Comparison of ENCODE assay signal across 8 cellular contexts in the genomic region with DNA sequence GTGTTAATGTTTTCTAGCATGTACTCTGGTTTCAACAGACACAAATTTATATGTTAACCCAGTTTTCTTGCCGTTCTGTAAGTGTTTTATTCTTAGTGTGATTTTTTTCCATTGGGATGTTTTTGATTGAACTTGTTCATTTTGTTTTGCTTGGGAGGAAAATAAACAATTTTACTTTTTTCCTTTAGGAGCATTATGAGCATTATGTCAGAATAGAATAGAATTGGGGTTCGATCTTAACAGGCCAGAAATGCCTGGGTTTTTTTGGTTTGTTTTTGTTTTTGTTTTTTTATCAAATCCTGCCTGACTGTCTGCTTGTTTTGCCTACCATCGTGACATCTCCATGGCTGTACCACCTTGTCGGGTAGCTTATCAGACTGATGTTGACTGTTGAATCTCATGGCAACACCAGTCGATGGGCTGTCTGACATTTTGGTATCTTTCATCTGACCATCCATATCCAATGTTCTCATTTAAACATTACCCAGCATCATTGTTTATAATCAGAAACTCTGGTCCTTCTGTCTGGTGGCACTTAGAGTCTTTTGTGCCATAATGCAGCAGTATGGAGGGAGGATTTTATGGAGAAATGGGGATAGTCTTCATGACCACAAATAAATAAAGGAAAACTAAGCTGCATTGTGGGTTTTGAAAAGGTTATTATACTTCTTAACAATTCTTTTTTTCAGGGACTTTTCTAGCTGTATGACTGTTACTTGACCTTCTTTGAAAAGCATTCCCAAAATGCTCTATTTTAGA. TPM values are rescaled to one million over a fixed set of nuclear protein-coding genes. Genes with fewer than 3 reads are reported as not detected.
DNase-seq lines count a peak whose midpoint lies in the region; ATAC-seq, FAIRE-seq and TF ChIP-seq lines count a peak whose summit lies in the region.

No MANE protein-coding gene starts in this region.

- H3K4me3 ChIP-seq in KMS-11 (IDR thresholded peaks at IDR 0.05; ENCODE audit: insufficient read depth, low read depth, low read length) (no peak overlapping the region), bronchial epithelial cell (ENCODE audit: low read depth, low read length) (peak overlapping the region; percentile 89), mucosa of rectum (ENCODE audit: low read length in 2 of 2) (peak overlapping the region; percentile 96 to 100)

- no peak for DNase-seq in CD4-positive, alpha-beta T cell
- DNase-seq in bronchial epithelial cell (ENCODE audit: low read depth) (peak; percentile 69), islet precursor cell (no peak), cortex of kidney (lab: John Stamatoyannopoulos, UW) (no peak)

- peaks cover 81% of the 10 kb centered on the region for H3K4me1 Mint-ChIP-seq in CD4-positive, alpha-beta T cell (ENCODE audit: low read depth)

- H3K9me3 Mint-ChIP-seq in CD4-positive, alpha-beta T cell, result no peaks in the 10 kb centered on the region

- no peaks in the 10 kb centered on the region for H3K9me3 ChIP-seq in CD4-positive, alpha-beta T cell (ENCODE audit: control insufficient read depth, low read length)
- no peaks in the 10 kb centered on the region for H3K9me3 ChIP-seq in mucosa of rectum (ENCODE audit: control insufficient read depth in 2 of 2, low read length in 2 of 2)

- H3K27me3 ChIP-seq in CD4-positive, alpha-beta T cell (ENCODE audit: control insufficient read depth, insufficient read depth, low read length), result no peaks in the 10 kb centered on the region
- H3K27me3 ChIP-seq in KMS-11 (ENCODE audit: insufficient read depth, low read depth), result no peaks in the 10 kb centered on the region
- H3K27me3 ChIP-seq in bronchial epithelial cell (ENCODE audit: control insufficient read depth, insufficient read depth, low read length), result no peaks in the 10 kb centered on the region
- no peaks in the 10 kb centered on the region for H3K27me3 ChIP-seq in mucosa of rectum (ENCODE audit: control insufficient read depth in 2 of 2, insufficient read depth in 2 of 2, low read length in 2 of 2)

- POLR2A ChIA-PET in CD4-positive, alpha-beta T cell (lab: Charles Lee), result interaction anchor here (0.7 to 4.9 kb wide), 9 partner anchors 12 to 124 kb away, joined by 3 to 86 read pairs (median 5); partner anchors contain the start of gene RNFT1

- H3K4me1 ChIP-seq in KMS-11 (ENCODE audit: low read depth, poor library complexity, severe bottlenecking) (peaks cover 99% of the 10 kb centered on the region), mucosa of rectum (ENCODE audit: control insufficient read depth in 2 of 2, insufficient read depth in 2 of 2, low read length in 2 of 2) (peaks cover 25 to 38% of the 10 kb centered on the region in 2 donors)

- no peaks in the 10 kb centered on the region for H3K27me3 Mint-ChIP-seq in CD4-positive, alpha-beta T cell

- peak overlapping the region; percentile 86 for H3K27ac Mint-ChIP-seq in CD4-positive, alpha-beta T cell

- CTCF ChIA-PET in CD4-positive, alpha-beta T cell (lab: Charles Lee), result interaction anchor here (0.9 to 1.2 kb wide), 3 partner anchors 18 to 87 kb away, joined by 3 to 5 read pairs (median 4); no protein-coding TSS in a partner anchor

- H2AFZ ChIP-seq in KMS-11 (ENCODE audit: low read depth), result no peak overlapping the region

- ATAC-seq in CD4-positive, alpha-beta T cell (ENCODE audit: poor library complexity), result no peak
- no peak for ATAC-seq in HG03442 (IDR thresholded peaks at IDR 0.05; ENCODE audit: unreplicated experiment)
- ATAC-seq in HG03095 (IDR thresholded peaks at IDR 0.05; ENCODE audit: unreplicated experiment), result no peak

- H4K20me1 ChIP-seq in KMS-11 (ENCODE audit: insufficient read depth), result no peaks in the 10 kb centered on the region

- H3K4me3 Mint-ChIP-seq in CD4-positive, alpha-beta T cell, result peak overlapping the region; percentile 94

- no peak for FAIRE-seq in bronchial epithelial cell (lab: Jason Lieb, UNC)

- peak overlapping the region; percentile 62 for H3K4me2 ChIP-seq in KMS-11

- peaks cover 34% of the 10 kb centered on the region for H3K79me2 ChIP-seq in KMS-11 (ENCODE audit: insufficient read depth, low read depth)

- H3K9ac ChIP-seq in KMS-11 (peak overlapping the region; percentile 92; the same call in 1 of the 2 replicates), mucosa of rectum (ENCODE audit: low read depth in 1 of 2, low read length in 2 of 2) (peak overlapping the region; percentile 99 to 100)

- H3K36me3 Mint-ChIP-seq in CD4-positive, alpha-beta T cell (ENCODE audit: low read depth), result peaks cover 46% of the 10 kb centered on the region

- intact Hi-C loops in CD4-positive, alpha-beta T cell (cut with DNase I, micrococcal nuclease), result no loop called here

- peak overlapping the region; percentile 77 for H3K27ac ChIP-seq in CD4-positive, alpha-beta T cell (ENCODE audit: low read depth, low read length)
- H3K27ac ChIP-seq in KMS-11 (peak overlapping the region; percentile 94), mucosa of rectum (ENCODE audit: low read depth in 2 of 2, low read length in 2 of 2) (peak overlapping the region; percentile 100)

- TF ChIP-seq CTCF in CD4-positive, alpha-beta T cell (IDR thresholded peaks at IDR 0.05), result no peak
- no peak for TF ChIP-seq CTCF in KMS-11 (conservative IDR thresholded peaks at IDR 0.05; ENCODE audit: low read depth, low read length)
- TF ChIP-seq CTCF in bronchial epithelial cell (IDR thresholded peaks at IDR 0.05; ENCODE audit: insufficient read depth, low read length, severe bottlenecking), result no peak

- H3K36me3 ChIP-seq in KMS-11 (ENCODE audit: insufficient read depth) (peaks cover 4% of the 10 kb centered on the region; the same call in 1 of the 2 replicates), bronchial epithelial cell (ENCODE audit: control insufficient read depth, insufficient read depth, low read length) (peaks cover 4% of the 10 kb centered on the region), mucosa of rectum (ENCODE audit: control insufficient read depth in 2 of 2, insufficient read depth in 2 of 2, low read length in 2 of 2) (peaks cover 21 to 22% of the 10 kb centered on the region in 2 donors)

RNA-seq across cellular contexts. Expression of gene TUBD1, which starts 51.7 kb away (rescaled TPM):
- total RNA-seq in CD4-positive, alpha-beta T cell, result 1 to 10 TPM; 7.3 to 9.4 TPM
- 7.6 TPM in 2 replicates for total RNA-seq in bronchial epithelial cell

RNA-seq across cellular contexts. Expression of gene RPS6KB1, which starts 51.8 kb away (rescaled TPM):
- total RNA-seq in CD4-positive, alpha-beta T cell, result 100 to 1,000 TPM; 129 to 135 TPM
- 37.1 and 39.0 TPM in 2 replicates for total RNA-seq in bronchial epithelial cell
